In the genomic region with DNA sequence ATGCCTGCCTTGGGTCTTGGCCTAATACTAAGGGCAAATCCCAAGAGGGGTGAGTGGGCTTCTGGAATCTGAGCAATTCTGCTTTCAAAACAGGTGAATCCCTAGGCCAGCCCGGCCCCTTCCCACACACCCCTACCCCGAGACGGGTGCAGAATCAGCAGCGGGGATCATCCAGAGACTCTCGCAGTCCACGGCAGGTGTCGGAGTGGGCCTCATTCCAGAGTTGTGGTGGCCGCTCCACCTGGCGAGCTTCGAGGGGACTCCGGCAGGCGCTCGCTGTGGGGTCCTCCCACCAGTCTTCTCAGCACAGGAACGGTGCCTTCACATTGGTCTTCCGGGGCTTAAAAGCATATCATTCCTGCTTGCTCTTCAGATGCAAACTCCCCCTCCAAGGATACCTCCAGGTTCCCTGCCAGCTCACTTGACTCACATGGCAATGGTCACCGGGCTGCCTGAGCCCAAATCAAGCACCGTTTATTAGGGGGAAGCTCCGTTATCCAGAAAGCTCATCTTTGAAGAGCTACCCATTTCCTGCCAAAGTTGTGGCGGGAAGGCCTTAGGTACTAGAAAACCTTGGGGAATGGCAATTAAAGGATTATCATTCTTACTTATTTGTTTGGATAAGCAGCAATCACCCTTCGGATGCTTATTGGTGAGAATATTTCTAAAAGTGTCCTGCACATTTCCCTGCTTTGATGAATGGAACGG, we compare ENCODE assay signal across 11 cellular contexts.
"Had no signal": no experiment of that assay in that cellular context is flagged by ENCODE, and none has a peak within 500 bp of the region (broad histone marks: within the 10 kb centered on the region; RNA-seq: fewer than 3 reads in every experiment).

No MANE protein-coding gene starts in this region.

- H3K9me3 ChIP-seq: esophagus muscularis mucosa, thyroid gland, vagina had no signal

- H3K36me3 ChIP-seq: esophagus muscularis mucosa, thyroid gland, vagina had no signal

- DNase-seq: activated CD4-positive, alpha-beta T cell treated with anti-CD3 and anti-CD28 coated beads for 4 hours; activated CD8-positive, alpha-beta memory T cell treated with anti-CD3 and anti-CD28 coated beads, Interleukin-2, amount 50 U/mL, for 4 hours; activated CD8-positive, alpha-beta T cell treated with anti-CD3 and anti-CD28 coated beads for 36 hours; activated gamma-delta T cell treated with Interleukin-2 at 50 U/mL for 16 hours; activated naive CD8-positive, alpha-beta T cell treated with anti-CD3 and anti-CD28 coated beads for 36 hours; activated T-cell treated with anti-CD3 and anti-CD28 coated beads, Interleukin-2, amount 50 U/mL, for 72 hours; stimulated activated CD4-positive, alpha-beta T cell treated with anti-CD3 and anti-CD28 coated beads, Interleukin-15, amount 100 ng/mL, for 24 hours; stimulated activated CD4-positive, alpha-beta T cell treated with anti-CD3 and anti-CD28 coated beads, Interleukin-4, amount 100 ng/mL, for 24 hours; thyroid gland had no signal

- H3K4me3 ChIP-seq: esophagus muscularis mucosa, thyroid gland, vagina had no signal

- H3K4me1 ChIP-seq: esophagus muscularis mucosa, thyroid gland, vagina had no signal

- H3K27me3 ChIP-seq: esophagus muscularis mucosa, thyroid gland, vagina had no signal

- H3K27ac ChIP-seq: esophagus muscularis mucosa, thyroid gland, vagina had no signal
